ENCODE assay signal across 22 cellular contexts in genomic region chr2:67671464-67672450, GRCh38.
DNase-seq lines count a peak whose midpoint lies in the region; ATAC-seq, FAIRE-seq and TF ChIP-seq lines count a peak whose summit lies in the region.
"Had no signal": no experiment of that assay in that cellular context is flagged by ENCODE, and none has a peak within 500 bp of the region (broad histone marks: within the 10 kb centered on the region; RNA-seq: fewer than 3 reads in every experiment).

No MANE protein-coding gene starts in this region.

- H4K20me1 ChIP-seq in GM12878 (ENCODE audit: control insufficient read depth, insufficient read depth), result no peaks in the 10 kb centered on the region

- H3K4me2 ChIP-seq in GM12878 (ENCODE audit: control insufficient read depth, insufficient read depth), result peak overlapping the region; percentile 50

- FAIRE-seq in GM12878 (lab: Jason Lieb, UNC), result peak; percentile 65
- FAIRE-seq: G401.6, pancreas had no signal

- H2AFZ ChIP-seq in GM12878 (ENCODE audit: control insufficient read depth, low read depth, low read length), result no peak overlapping the region

- CTCF ChIA-PET in GM12878 (lab: Yijun Ruan, JAX), result no interaction called here

- no peak overlapping the region for H3K4me3 ChIP-seq in right atrium auricular region
- no peak overlapping the region for H3K4me3 ChIP-seq in GM12878
- H3K4me3 ChIP-seq in skeletal muscle tissue (ENCODE audit: low read length in 3 of 3), result no peak overlapping the region
- no peak overlapping the region for H3K4me3 ChIP-seq in testis
- H3K4me3 ChIP-seq: lung, pancreas, skin epidermis, stomach had no signal

- H3K36me3 ChIP-seq in right atrium auricular region (no peaks in the 10 kb centered on the region), GM12878 (ENCODE audit: control insufficient read depth in 2 of 2, insufficient read depth in 2 of 2, low read length in 1 of 2) (no peaks in the 10 kb centered on the region), skeletal muscle tissue (ENCODE audit: control insufficient read depth in 3 of 3, insufficient read depth in 3 of 3, low read length in 3 of 3) (no peaks in the 10 kb centered on the region), testis (ENCODE audit: low read depth, missing control alignments) (no peaks in the 10 kb centered on the region)
- H3K36me3 ChIP-seq: BE2C, brain microvascular endothelial cell, pancreas, stomach had no signal

- ATAC-seq in Right ventricle myocardium superior (ENCODE audit: poor library complexity) (no peak), HG02678 (IDR thresholded peaks at IDR 0.05; ENCODE audit: unreplicated experiment) (peak; percentile 65), GM12878 (peak; percentile 66)
- ATAC-seq: activated CD4-positive, alpha-beta T cell treated with anti-CD3 and anti-CD28 coated beads for 36 hours; pancreas had no signal

- no peak for TF ChIP-seq EP300 in GM12878 (IDR thresholded peaks at IDR 0.05; ENCODE audit: borderline replicate concordance in 1 of 2, control insufficient read depth in 1 of 2, low read depth in 2 of 2, low read length in 2 of 2)

- no peak for TF ChIP-seq RAD21 in GM12878 (IDR thresholded peaks at IDR 0.05; ENCODE audit: insufficient read depth, low read depth, low read length)

- no TSS peak for BruUV-seq in GM12878 (replicated peaks; lab: Mats Ljungman, UMichigan)

- no peaks in the 10 kb centered on the region for H3K79me2 ChIP-seq in GM12878 (ENCODE audit: control insufficient read depth, insufficient read depth, low read length)

- H3K27ac ChIP-seq in right atrium auricular region, result peak overlapping the region; percentile 31 to 65
- H3K27ac ChIP-seq in GM12878 (ENCODE audit: control insufficient read depth, insufficient read depth), result no peak overlapping the region
- H3K27ac ChIP-seq in skeletal muscle tissue (ENCODE audit: low read depth, low read length), result peak overlapping the region; percentile 88
- no peak overlapping the region for H3K27ac ChIP-seq in testis
- H3K27ac ChIP-seq: brain microvascular endothelial cell, pancreas, skin epidermis, stomach had no signal

- SMC1A ChIA-PET in GM12878 (lab: Charles Lee; ENCODE audit: uncharacterized antibody, unreplicated experiment), result no interaction called here

- peaks cover 0 to 5% of the 10 kb centered on the region in 2 donors for H3K4me1 ChIP-seq in right atrium auricular region
- no peaks in the 10 kb centered on the region; the same call in 1 of the 2 replicates for H3K4me1 ChIP-seq in GM12878 (ENCODE audit: control insufficient read depth, insufficient read depth, low read length)
- peaks cover 20 to 57% (median 46%) of the 10 kb centered on the region in 3 donors for H3K4me1 ChIP-seq in skeletal muscle tissue (ENCODE audit: control insufficient read depth in 3 of 3, insufficient read depth in 3 of 3, low read length in 3 of 3)
- no peaks in the 10 kb centered on the region for H3K4me1 ChIP-seq in testis
- H3K4me1 ChIP-seq: BE2C, pancreas had no signal

- H3K9me3 ChIP-seq in right atrium auricular region (no peaks in the 10 kb centered on the region), GM12878 (replicated peaks; ENCODE audit: control insufficient read depth, insufficient read depth, low read length) (no peaks in the 10 kb centered on the region), skeletal muscle tissue (ENCODE audit: control insufficient read depth in 3 of 3, low read length in 3 of 3) (no peaks in the 10 kb centered on the region), testis (no peaks in the 10 kb centered on the region)
- H3K9me3 ChIP-seq: BE2C, pancreas, stomach had no signal

- RAD21 ChIA-PET in GM12878 (lab: Charles Lee; ENCODE audit: unreplicated experiment), result no interaction called here

- H3K9ac ChIP-seq in GM12878 (ENCODE audit: control insufficient read depth, insufficient read depth, low read length) (no peak overlapping the region), skeletal muscle tissue (ENCODE audit: low read depth in 1 of 3, low read length in 3 of 3) (peak overlapping the region in 1 of 3 donors; percentile 10)

- TF ChIP-seq POLR2A in GM12878 (IDR thresholded peaks at IDR 0.05; ENCODE audit: low read depth, low read length), result no peak
- no peak for TF ChIP-seq POLR2A in testis (IDR thresholded peaks at IDR 0.05)

- no peak for DNase-seq in right atrium auricular region (ENCODE audit: low spot score)
- DNase-seq in Right ventricle myocardium superior, result no peak
- DNase-seq in GM12878 (ENCODE audit: low read depth, low spot score), result peak; percentile 5
- no peak for DNase-seq in H4 (ENCODE audit: low spot score)
- DNase-seq in testis, result no peak
- DNase-seq in posterior vena cava (ENCODE audit: low spot score), result no peak
- DNase-seq: 8988T; activated CD4-positive, alpha-beta T cell treated with anti-CD3 and anti-CD28 coated beads for 36 hours; activated effector memory CD4-positive, alpha-beta T cell treated with Interleukin-2 at 50 U/mL for 16 hours; BE2C; brain microvascular endothelial cell; cortex of kidney; naive B cell; NCI-H524 treated with DMSO at 0.1 percent for 48 hours; pancreas; stomach; SW 1271 had no signal

- TF ChIP-seq CTCF in right atrium auricular region (IDR thresholded peaks at IDR 0.05) (no peak), GM12878 (IDR thresholded peaks at IDR 0.05 in 2 of 3, conservative IDR thresholded peaks at IDR 0.05 in 1 of 3; ENCODE audit: control insufficient read depth in 2 of 3, extremely low read depth in 1 of 3, insufficient read depth in 1 of 3, low read depth in 3 of 3, low read length in 3 of 3) (no peak), testis (IDR thresholded peaks at IDR 0.05) (no peak)

- H3K27me3 ChIP-seq in right atrium auricular region, result no peaks in the 10 kb centered on the region
- no peaks in the 10 kb centered on the region for H3K27me3 ChIP-seq in GM12878 (replicated peaks in 1 of 2; ENCODE audit: control insufficient read depth in 2 of 2, insufficient read depth in 2 of 2, low read length in 1 of 2)
- no peaks in the 10 kb centered on the region for H3K27me3 ChIP-seq in skeletal muscle tissue (ENCODE audit: control insufficient read depth in 3 of 3, insufficient read depth in 3 of 3, low read length in 3 of 3)
- no peaks in the 10 kb centered on the region for H3K27me3 ChIP-seq in testis
- H3K27me3 ChIP-seq: BE2C, brain microvascular endothelial cell, pancreas, stomach had no signal

- in situ Hi-C loops in GM12878 (cut with MboI), result no loop called here

- 18% methylated on average over 10 of the region's 10 CpGs for WGBS in GM12878 (ENCODE audit: insufficient coverage, insufficient replicate concordance, low lambda C conversion rate, missing lambda C conversion rate)
- 91 to 94% methylated on average over 10 of the region's 10 CpGs for WGBS in testis, 2 donors

- POLR2A ChIA-PET in GM12878 (lab: Charles Lee), result no interaction called here

- intact Hi-C loops in Right ventricle myocardium superior (cut with DNase I) (no loop called here), GM12878 (cut with micrococcal nuclease; ENCODE audit: unreplicated experiment) (no loop called here), testis (cut with DNase I; ENCODE audit: low total_unique reads) (no loop called here), posterior vena cava (cut with DNase I) (no loop called here)

TF ChIP-seq in GM12878, 131 proteins besides CTCF, POLR2A, EP300 and RAD21 (continues in another document):
- TF ChIP-seq SPI1 (IDR thresholded peaks at IDR 0.05; ENCODE audit: borderline replicate concordance, insufficient read depth, low read depth, low read length) (peak; percentile 75; the same call in 1 of the 2 replicates), PAX5 (IDR thresholded peaks at IDR 0.05; ENCODE audit: borderline replicate concordance, low read depth, low read length) (peak; percentile 56; the same call in 1 of the 2 replicates), IKZF2 (IDR thresholded peaks at IDR 0.05) (peak; percentile 36 to 44; a peak in 2 of 4 replicates), MTA2 (IDR thresholded peaks at IDR 0.05; ENCODE audit: low read depth) (peak; percentile 54; the same call in 1 of the 2 replicates), IKZF1 (conservative IDR thresholded peaks at IDR 0.05) (peak; percentile 40; the same call in 1 of the 2 replicates)
- TF ChIP-seq, protein P1, sequence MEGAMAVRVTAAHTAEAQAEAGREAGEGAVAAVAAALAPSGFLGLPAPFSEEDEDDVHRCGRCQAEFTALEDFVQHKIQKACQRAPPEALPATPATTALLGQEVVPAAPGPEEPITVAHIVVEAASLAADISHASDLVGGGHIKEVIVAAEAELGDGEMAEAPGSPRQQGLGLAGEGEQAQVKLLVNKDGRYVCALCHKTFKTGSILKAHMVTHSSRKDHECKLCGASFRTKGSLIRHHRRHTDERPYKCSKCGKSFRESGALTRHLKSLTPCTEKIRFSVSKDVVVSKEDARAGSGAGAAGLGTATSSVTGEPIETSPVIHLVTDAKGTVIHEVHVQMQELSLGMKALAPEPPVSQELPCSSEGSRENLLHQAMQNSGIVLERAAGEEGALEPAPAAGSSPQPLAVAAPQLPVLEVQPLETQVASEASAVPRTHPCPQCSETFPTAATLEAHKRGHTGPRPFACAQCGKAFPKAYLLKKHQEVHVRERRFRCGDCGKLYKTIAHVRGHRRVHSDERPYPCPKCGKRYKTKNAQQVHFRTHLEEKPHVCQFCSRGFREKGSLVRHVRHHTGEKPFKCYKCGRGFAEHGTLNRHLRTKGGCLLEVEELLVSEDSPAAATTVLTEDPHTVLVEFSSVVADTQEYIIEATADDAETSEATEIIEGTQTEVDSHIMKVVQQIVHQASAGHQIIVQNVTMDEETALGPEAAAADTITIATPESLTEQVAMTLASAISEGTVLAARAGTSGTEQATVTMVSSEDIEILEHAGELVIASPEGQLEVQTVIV (IDR thresholded peaks at IDR 0.05; ENCODE audit: borderline replicate concordance, partially characterized antibody), result peak; percentile 10
- TF ChIP-seq, protein P2, sequence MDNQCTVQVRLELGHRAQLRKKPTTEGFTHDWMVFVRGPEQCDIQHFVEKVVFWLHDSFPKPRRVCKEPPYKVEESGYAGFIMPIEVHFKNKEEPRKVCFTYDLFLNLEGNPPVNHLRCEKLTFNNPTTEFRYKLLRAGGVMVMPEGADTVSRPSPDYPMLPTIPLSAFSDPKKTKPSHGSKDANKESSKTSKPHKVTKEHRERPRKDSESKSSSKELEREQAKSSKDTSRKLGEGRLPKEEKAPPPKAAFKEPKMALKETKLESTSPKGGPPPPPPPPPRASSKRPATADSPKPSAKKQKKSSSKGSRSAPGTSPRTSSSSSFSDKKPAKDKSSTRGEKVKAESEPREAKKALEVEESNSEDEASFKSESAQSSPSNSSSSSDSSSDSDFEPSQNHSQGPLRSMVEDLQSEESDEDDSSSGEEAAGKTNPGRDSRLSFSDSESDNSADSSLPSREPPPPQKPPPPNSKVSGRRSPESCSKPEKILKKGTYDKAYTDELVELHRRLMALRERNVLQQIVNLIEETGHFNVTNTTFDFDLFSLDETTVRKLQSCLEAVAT (IDR thresholded peaks at IDR 0.05), result no peak

Comparison
In these comparisons a context has a peak if more than half of its experiments do, and no peak if none do; other contexts are left out.
1. H3K27ac ChIP-seq: peak in right atrium auricular region (2 of 2) and skeletal muscle tissue (single experiment); none in GM12878 (single experiment) and testis (0 of 2).